ENCODE assay signal across 19 cellular contexts in the genomic region with DNA sequence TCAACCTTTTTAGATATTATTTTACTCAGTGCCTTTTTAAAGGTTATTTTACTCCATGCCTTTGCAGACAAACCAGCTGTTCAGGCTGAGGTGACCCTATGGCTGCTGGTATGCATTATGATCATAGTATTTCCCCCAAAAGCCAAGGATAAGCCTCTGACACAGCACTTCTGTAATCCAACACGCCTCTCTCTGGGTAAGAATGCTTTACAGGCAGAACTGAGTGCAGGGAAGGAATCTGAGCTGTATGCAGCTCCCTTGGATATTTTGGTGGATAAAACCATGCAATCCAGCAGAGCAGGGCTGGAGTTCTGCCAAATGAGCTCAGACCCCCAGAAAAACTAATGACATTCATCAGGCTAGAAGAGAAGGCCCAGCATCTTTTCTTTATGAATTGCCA. TPM values are rescaled to one million over a fixed set of nuclear protein-coding genes. Genes with fewer than 3 reads are reported as not detected.
DNase-seq lines count a peak whose midpoint lies in the region; TF ChIP-seq lines count a peak whose summit lies in the region.
"Had no signal": no experiment of that assay in that cellular context is flagged by ENCODE, and none has a peak within 500 bp of the region (broad histone marks: within the 10 kb centered on the region; RNA-seq: fewer than 3 reads in every experiment).

No MANE protein-coding gene starts in this region.

- H3K4me3 ChIP-seq in hepatocyte (no peak overlapping the region), sigmoid colon (no peak overlapping the region)
- no peak overlapping the region for H3K4me3 ChIP-seq in effector memory CD4-positive, alpha-beta T cell (ENCODE audit: insufficient read depth, low read depth, low read length, poor library complexity, severe bottlenecking)
- H3K4me3 ChIP-seq: dorsolateral prefrontal cortex, right atrium auricular region had no signal

- H3K4me1 ChIP-seq in hepatocyte (ENCODE audit: insufficient read depth): peaks cover 21% of the 10 kb centered on the region
- peaks cover 13% of the 10 kb centered on the region for H3K4me1 ChIP-seq in effector memory CD4-positive, alpha-beta T cell (ENCODE audit: control insufficient read depth, insufficient read depth, low read length, poor library complexity, severe bottlenecking)
- H3K4me1 ChIP-seq in sigmoid colon: peaks cover 0 to 27% (median 24%) of the 10 kb centered on the region in 4 donors
- H3K4me1 ChIP-seq: foreskin keratinocyte had no signal

- H3K9me2 ChIP-seq in hepatocyte (replicated peaks; ENCODE audit: insufficient read depth): no peaks in the 10 kb centered on the region

- H3K27me3 ChIP-seq in hepatocyte (no peaks in the 10 kb centered on the region), sigmoid colon (no peaks in the 10 kb centered on the region)
- no peaks in the 10 kb centered on the region for H3K27me3 ChIP-seq in effector memory CD4-positive, alpha-beta T cell (replicated peaks; ENCODE audit: control insufficient read depth, insufficient read depth, low read length, poor library complexity, severe bottlenecking)
- H3K27me3 ChIP-seq: dorsolateral prefrontal cortex, foreskin keratinocyte, right atrium auricular region had no signal

- TF ChIP-seq EP300 in sigmoid colon (IDR thresholded peaks at IDR 0.05): no peak

- H4K20me1 ChIP-seq in hepatocyte (ENCODE audit: insufficient read depth, poor library complexity, severe bottlenecking): no peaks in the 10 kb centered on the region

- no peak for TF ChIP-seq CTCF in hepatocyte (IDR thresholded peaks at IDR 0.05; ENCODE audit: poor library complexity)
- TF ChIP-seq CTCF in sigmoid colon (IDR thresholded peaks at IDR 0.05): no peak

- H3K27ac ChIP-seq in hepatocyte: peak overlapping the region; percentile 25
- H3K27ac ChIP-seq in effector memory CD4-positive, alpha-beta T cell (ENCODE audit: insufficient read depth, low read length, poor library complexity, severe bottlenecking): no peak overlapping the region
- no peak overlapping the region for H3K27ac ChIP-seq in sigmoid colon
- H3K27ac ChIP-seq: foreskin keratinocyte, right atrium auricular region, WERI-Rb-1 had no signal

- no peak for TF ChIP-seq POLR2A in sigmoid colon (IDR thresholded peaks at IDR 0.05)

- H3K36me3 ChIP-seq in hepatocyte (replicated peaks; ENCODE audit: insufficient read depth, low read depth): no peaks in the 10 kb centered on the region
- H3K36me3 ChIP-seq in effector memory CD4-positive, alpha-beta T cell (ENCODE audit: control insufficient read depth, insufficient read depth, low read length): no peaks in the 10 kb centered on the region
- no peaks in the 10 kb centered on the region for H3K36me3 ChIP-seq in sigmoid colon
- H3K36me3 ChIP-seq: right atrium auricular region, WERI-Rb-1 had no signal

- 43% methylated on average over 1 of the region's 1 CpG for WGBS in hepatocyte (ENCODE audit: low lambda C conversion rate, missing lambda C conversion rate)
- WGBS in sigmoid colon, 2 donors: 71 to 94% methylated on average over 1 of the region's 1 CpG

- intact Hi-C loops in sigmoid colon (cut with DNase I): no loop called here

- H3K79me2 ChIP-seq in hepatocyte: no peaks in the 10 kb centered on the region

- H2AFZ ChIP-seq in hepatocyte: no peak overlapping the region

- peak; percentile 33 for DNase-seq in NCI-H2227 (lab: John Stamatoyannopoulos, UW; ENCODE audit: unreplicated experiment)
- no peak for DNase-seq in NCI-H2227 treated with DMSO at 0.1 percent for 48 hours (lab: John Stamatoyannopoulos, UW)
- DNase-seq in astrocyte of the hippocampus (ENCODE audit: low read depth, low spot score): peak; percentile 53
- DNase-seq in hepatocyte (ENCODE audit: low spot score): peak; percentile 51
- DNase-seq in occipital lobe (lab: John Stamatoyannopoulos, UW): no peak
- no peak for DNase-seq in effector memory CD4-positive, alpha-beta T cell
- no peak for DNase-seq in stimulated activated CD4-positive, alpha-beta T cell treated with anti-CD3 and anti-CD28 coated beads, Interleukin-2, amount 100 ng/mL, for 48 hours
- no peak for DNase-seq in sigmoid colon
- DNase-seq: amygdala; CD8-positive, alpha-beta memory T cell; dorsolateral prefrontal cortex; foreskin keratinocyte; NCI-H146; NCI-H510A treated with DMSO at 0.1 percent for 48 hours; PC-3; stimulated activated CD4-positive, alpha-beta T cell treated with anti-CD3 and anti-CD28 coated beads, Interleukin-4, amount 100 ng/mL, for 1 hour; stimulated activated CD8-positive, alpha-beta memory T cell treated with anti-CD3 and anti-CD28 coated beads, Interleukin-4, amount 100 ng/mL, for 48 hours; WERI-Rb-1 had no signal

- H3K4me2 ChIP-seq in hepatocyte: no peak overlapping the region

- H3K9me3 ChIP-seq in hepatocyte (ENCODE audit: low read depth) (no peaks in the 10 kb centered on the region), sigmoid colon (no peaks in the 10 kb centered on the region)
- H3K9me3 ChIP-seq in effector memory CD4-positive, alpha-beta T cell (ENCODE audit: control insufficient read depth, low read length): no peaks in the 10 kb centered on the region
- H3K9me3 ChIP-seq: right atrium auricular region had no signal

RNA-seq across cellular contexts. Expression of gene MAP1A, which starts 11.7 kb away (rescaled TPM):
- total RNA-seq in hepatocyte (6.7 and 9.5 TPM in 2 replicates), occipital lobe (35.7 TPM), sigmoid colon (10 to 100 TPM; 25.2 to 61.2 (median 32.3) TPM)
- polyA plus RNA-seq in hepatocyte (7.2 and 7.3 TPM in 2 replicates), sigmoid colon (1 to 10 TPM in 2 of 3 donors, under 1 TPM in 1; 0.23 to 4.8 (median 1.2) TPM)

RNA-seq across cellular contexts. Expression of gene TP53BP1, which starts 12.8 kb away (rescaled TPM):
- total RNA-seq in hepatocyte (36.9 and 46.8 TPM in 2 replicates), occipital lobe (142 TPM), sigmoid colon (10 to 100 TPM; 38.3 to 63.4 (median 41.1) TPM)
- polyA plus RNA-seq in hepatocyte (16.5 and 16.6 TPM in 2 replicates), sigmoid colon (10 to 100 TPM in 1 of 3 donors, 1 to 10 TPM in 2; 1.8 to 13.5 (median 6.6) TPM)

Comparison
In these comparisons a context has a peak if more than half of its experiments do, and no peak if none do; other contexts are left out.
1. DNase-seq: peak in NCI-H2227 (single experiment), astrocyte of the hippocampus (single experiment) and hepatocyte (single experiment); none in NCI-H2227 treated with DMSO at 0.1 percent for 48 hours (single experiment), occipital lobe (single experiment), effector memory CD4-positive, alpha-beta T cell (0 of 3), stimulated activated CD4-positive, alpha-beta T cell treated with anti-CD3 and anti-CD28 coated beads, Interleukin-2, amount 100 ng/mL, for 48 hours (0 of 2) and sigmoid colon (single experiment).